In genomic region chr3:65831733-65832425, GRCh38 we compare ENCODE assay signal across 16 cellular contexts.
DNase-seq lines count a peak whose midpoint lies in the region; ATAC-seq and TF ChIP-seq lines count a peak whose summit lies in the region.
"Had no signal": no experiment of that assay in that cellular context is flagged by ENCODE, and none has a peak within 500 bp of the region (broad histone marks: within the 10 kb centered on the region; RNA-seq: fewer than 3 reads in every experiment).

No MANE protein-coding gene starts in this region.

- no peak overlapping the region for H3K4me3 ChIP-seq in A673 (ENCODE audit: low read depth, low read length, poor library complexity, severe bottlenecking)
- no peak overlapping the region for H3K4me3 ChIP-seq in HCT116 (replicated peaks in 1 of 2; ENCODE audit: low read depth in 1 of 2, low read length in 2 of 2)
- H3K4me3 ChIP-seq in left lung, result no peak overlapping the region

- 0 out of 2 replicates have a peak, but pooled peaks cover 3% of the 10 kb centered on the region for H3K79me2 ChIP-seq in HCT116 (ENCODE audit: insufficient read depth, low read length)

- H3K9me3 Mint-ChIP-seq in brain, result peaks cover 0 to 3% (median 0%) of the 10 kb centered on the region in 5 experiments
- H3K9me3 Mint-ChIP-seq: dendritic cell treated with granulocyte-macrophage colony-stimulating factor and Interleukin-4, amounts not matched to agents 40 ng/mL and 50 ng/mL, for 4 days had no signal

- H3K27me3 Mint-ChIP-seq in brain, result no peaks in the 10 kb centered on the region
- H3K27me3 Mint-ChIP-seq: activated naive CD4-positive, alpha-beta T cell treated with anti-CD3 and anti-CD28 coated beads, Interleukin-2, amount 50 U/mL, for 24 hours; B cell; dendritic cell treated with granulocyte-macrophage colony-stimulating factor and Interleukin-4, amounts not matched to agents 40 ng/mL and 50 ng/mL, for 4 days had no signal

- CTCF ChIA-PET in A673 (lab: Charles Lee) (no interaction called here), HCT116 (lab: Charles Lee) (no interaction called here)

- BruUV-seq in A673 (replicated peaks; lab: Mats Ljungman, UMichigan) (no TSS peak), HCT116 (replicated peaks; lab: Mats Ljungman, UMichigan) (no TSS peak)

- peaks cover 62% of the 10 kb centered on the region for H3K4me1 ChIP-seq in A673 (ENCODE audit: insufficient read depth, low read length, poor library complexity, severe bottlenecking)
- peaks cover 28 to 29% of the 10 kb centered on the region in 2 experiments for H3K4me1 ChIP-seq in HCT116 (ENCODE audit: control insufficient read depth in 1 of 2, insufficient read depth in 2 of 2, low read length in 2 of 2)
- H3K4me1 ChIP-seq in left lung, result peaks cover 8 to 19% of the 10 kb centered on the region in 2 donors

- TF ChIP-seq POLR2A in HCT116 (IDR thresholded peaks at IDR 0.05; ENCODE audit: borderline replicate concordance, extremely low read depth, insufficient read depth, insufficient read length), result no peak

- H3K27ac Mint-ChIP-seq in brain, result peak overlapping the region in 4 of 5 experiments; percentile 49 to 85 (median 70)
- H3K27ac Mint-ChIP-seq: activated naive CD4-positive, alpha-beta T cell treated with anti-CD3 and anti-CD28 coated beads, Interleukin-2, amount 50 U/mL, for 24 hours; B cell; dendritic cell treated with granulocyte-macrophage colony-stimulating factor and Interleukin-4, amounts not matched to agents 40 ng/mL and 50 ng/mL, for 4 days had no signal

- H3K9me3 ChIP-seq in A673 (ENCODE audit: low read depth, low read length, poor library complexity, severe bottlenecking) (no peaks in the 10 kb centered on the region), HCT116 (ENCODE audit: control insufficient read depth in 1 of 2, insufficient read depth in 1 of 2, low read depth in 1 of 2, low read length in 2 of 2) (no peaks in the 10 kb centered on the region), left lung (no peaks in the 10 kb centered on the region)

- POLR2A ChIA-PET in A673 (lab: Charles Lee; ENCODE audit: low non-redundant PET) (no interaction called here), HCT116 (lab: Charles Lee) (no interaction called here)

- in situ Hi-C loops in GM13977 (cut with MboI; ENCODE audit: low pct_unique_long_range_greater_than_20kb, low sequenced_read_pairs, unreplicated experiment), result no loop called here
- in situ Hi-C loops in G401 (cut with HindIII; ENCODE audit: low sequenced_read_pairs), result no loop called here
- in situ Hi-C loops in GM13976 (cut with MboI; ENCODE audit: low sequenced_read_pairs, unreplicated experiment), result no loop called here

- H3K36me3 Mint-ChIP-seq in brain, result no peaks in the 10 kb centered on the region
- H3K36me3 Mint-ChIP-seq: activated naive CD4-positive, alpha-beta T cell treated with anti-CD3 and anti-CD28 coated beads, Interleukin-2, amount 50 U/mL, for 24 hours had no signal

- peaks cover 48% of the 10 kb centered on the region for H3K4me1 Mint-ChIP-seq in brain
- H3K4me1 Mint-ChIP-seq: activated naive CD4-positive, alpha-beta T cell treated with anti-CD3 and anti-CD28 coated beads, Interleukin-2, amount 50 U/mL, for 24 hours; B cell had no signal

- peak; percentile 63; the same call in 1 of the 2 replicates for ATAC-seq in HCT116
- ATAC-seq in left lung, result peak; percentile 49
- ATAC-seq: left ventricle myocardium superior had no signal

- H3K27me3 ChIP-seq in A673 (replicated peaks; ENCODE audit: insufficient read depth, low read depth, low read length, poor library complexity) (no peaks in the 10 kb centered on the region), HCT116 (ENCODE audit: insufficient read depth, low read length) (no peaks in the 10 kb centered on the region), left lung (no peaks in the 10 kb centered on the region)

- no peaks in the 10 kb centered on the region for H3K36me3 ChIP-seq in A673 (ENCODE audit: insufficient read depth, low read length, poor library complexity, severe bottlenecking)
- no peaks in the 10 kb centered on the region for H3K36me3 ChIP-seq in HCT116 (ENCODE audit: control insufficient read depth in 1 of 2, insufficient read depth in 2 of 2, low read length in 2 of 2)
- no peaks in the 10 kb centered on the region for H3K36me3 ChIP-seq in left lung

- DNase-seq in A673 (ENCODE audit: low spot score), result peak; percentile 39
- no peak for DNase-seq in HCT116 (ENCODE audit: low read depth, low spot score)
- DNase-seq in left lung, result no peak
- no peak for DNase-seq in GM13977 (ENCODE audit: low spot score)
- DNase-seq in stimulated activated naive CD4-positive, alpha-beta T cell (lab: John Stamatoyannopoulos, UW), result no peak
- DNase-seq in G401 (ENCODE audit: low spot score), result no peak
- no peak for DNase-seq in GM13976 (ENCODE audit: low spot score)
- DNase-seq: GF-D8, left ventricle myocardium superior, NCI-H2171, OCI-M1, posterior cingulate gyrus had no signal

- no peaks in the 10 kb centered on the region for H3K9me2 ChIP-seq in HCT116 (ENCODE audit: insufficient read depth)

- TF ChIP-seq CTCF in A673 (conservative IDR thresholded peaks at IDR 0.05; ENCODE audit: low read depth, low read length) (no peak), HCT116 (IDR thresholded peaks at IDR 0.05 in 2 of 3, conservative IDR thresholded peaks at IDR 0.05 in 1 of 3; ENCODE audit: borderline replicate concordance in 1 of 3, insufficient read depth in 1 of 3, low read depth in 2 of 3, low read length in 2 of 3) (no peak), brain (conservative IDR thresholded peaks at IDR 0.05) (no peak), left lung (IDR thresholded peaks at IDR 0.05) (no peak), GM13977 (IDR thresholded peaks at IDR 0.05; ENCODE audit: extremely low read depth, insufficient read depth, missing control alignments) (no peak), GM13976 (IDR thresholded peaks at IDR 0.05; ENCODE audit: borderline replicate concordance, control extremely low read depth, extremely low read depth, insufficient read depth, missing control alignments) (no peak)

- peak overlapping the region in 1 of 5 experiments; percentile 23 for H3K4me3 Mint-ChIP-seq in brain
- H3K4me3 Mint-ChIP-seq: activated naive CD4-positive, alpha-beta T cell treated with anti-CD3 and anti-CD28 coated beads, Interleukin-2, amount 50 U/mL, for 24 hours; B cell; dendritic cell treated with granulocyte-macrophage colony-stimulating factor and Interleukin-4, amounts not matched to agents 40 ng/mL and 50 ng/mL, for 4 days had no signal

- no peak for TF ChIP-seq RAD21 in HCT116 (IDR thresholded peaks at IDR 0.05; ENCODE audit: low read depth)

- H2AFZ ChIP-seq in HCT116 (ENCODE audit: low read depth, low read length, poor library complexity, severe bottlenecking), result no peak overlapping the region

- peak overlapping the region; percentile 24 for H3K4me2 ChIP-seq in HCT116 (ENCODE audit: low read length)

- H4K20me1 ChIP-seq in HCT116 (ENCODE audit: insufficient read depth), result no peaks in the 10 kb centered on the region

- RAD21 ChIA-PET in HCT116 (lab: Charles Lee; ENCODE audit: low non-redundant PET in 1 of 2, low total read pairs in 2 of 2, uncharacterized antibody in 2 of 2, unreplicated experiment in 2 of 2), result no interaction called here

- no peak overlapping the region for H3K9ac ChIP-seq in HCT116 (ENCODE audit: low read length)

- H3K27ac ChIP-seq in A673 (ENCODE audit: low read depth, low read length, poor library complexity, severe bottlenecking) (peak overlapping the region; percentile 77), HCT116 (ENCODE audit: low read depth, low read length) (no peak overlapping the region), left lung (no peak overlapping the region)

- intact Hi-C loops in A673 (cut with micrococcal nuclease; ENCODE audit: unreplicated experiment) (no loop called here), HCT116 (cut with micrococcal nuclease) (no loop called here), left lung (cut with DNase I) (no loop called here)

TF ChIP-seq in HCT116, 20 proteins besides CTCF, POLR2A, EP300 and RAD21:
- TF ChIP-seq ZFX (IDR thresholded peaks at IDR 0.05) (no peak), MAX (IDR thresholded peaks at IDR 0.05) (no peak), ZNF274 (IDR thresholded peaks at IDR 0.05; ENCODE audit: low read depth, low read length) (no peak), ATF3 (IDR thresholded peaks at IDR 0.05) (no peak), YY1 (IDR thresholded peaks at IDR 0.05; ENCODE audit: extremely low read depth, insufficient replicate concordance, low read depth, low read length) (no peak), FOSL1 (IDR thresholded peaks at IDR 0.05; ENCODE audit: low read depth) (no peak), JUND (IDR thresholded peaks at IDR 0.05) (0 out of 2 replicates have a peak, but pooled peaks have one; percentile 14), EZH2 (IDR thresholded peaks at IDR 0.05) (no peak), CBX3 (IDR thresholded peaks at IDR 0.05; ENCODE audit: low read depth) (no peak), EGR1 (IDR thresholded peaks at IDR 0.05; ENCODE audit: low read depth) (no peak), EZH2phosphoT487 (IDR thresholded peaks at IDR 0.05; ENCODE audit: borderline replicate concordance) (no peak), TCF7L2 (IDR thresholded peaks at IDR 0.05; ENCODE audit: borderline replicate concordance, extremely low read depth, insufficient read depth, insufficient read length) (no peak), SRF (IDR thresholded peaks at IDR 0.05; ENCODE audit: low read depth) (no peak), CEBPB (IDR thresholded peaks at IDR 0.05; ENCODE audit: low read depth) (peak; percentile 36; the same call in 1 of the 2 replicates), ELF1 (IDR thresholded peaks at IDR 0.05; ENCODE audit: borderline replicate concordance, low read depth) (no peak)
